In genomic region chr6:138026342-138026741, GRCh38 we compare ENCODE assay signal across 27 cellular contexts.
DNase-seq lines count a peak whose midpoint lies in the region; ATAC-seq, FAIRE-seq and TF ChIP-seq lines count a peak whose summit lies in the region.
"Had no signal": no experiment of that assay in that cellular context is flagged by ENCODE, and none has a peak within 500 bp of the region (broad histone marks: within the 10 kb centered on the region; RNA-seq: fewer than 3 reads in every experiment).

No MANE protein-coding gene starts in this region.

- H4K20me1 ChIP-seq in PC-9 (ENCODE audit: insufficient read depth) = no peaks in the 10 kb centered on the region
- H4K20me1 ChIP-seq: BLaER1 treated with 17β-estradiol and CSF1 and Interleukin-3, amounts not matched to agents 10 nM and 100 nM had no signal

- CTCF ChIA-PET in Panc1 (lab: Charles Lee) (no interaction called here), PC-9 (lab: Charles Lee) (no interaction called here)

- H3K27ac ChIP-seq in Panc1 (ENCODE audit: low read length) (peak overlapping the region; percentile 2; the same call in 1 of the 2 replicates), esophagus muscularis mucosa (replicated peaks in 1 of 4) (no peak overlapping the region), pancreas (peak overlapping the region in 2 of 4 donors; percentile 25 to 44), suprapubic skin (peak overlapping the region; percentile 86), PC-9 (no peak overlapping the region), right lobe of liver (no peak overlapping the region)
- H3K27ac ChIP-seq: A549; BLaER1 treated with 17β-estradiol and CSF1 and Interleukin-3, amounts not matched to agents 10 nM and 100 nM; GM23248 had no signal

- H3K4me2 ChIP-seq in PC-9 = no peak overlapping the region
- H3K4me2 ChIP-seq: A549; BLaER1 treated with 17β-estradiol and CSF1 and Interleukin-3, amounts not matched to agents 10 nM and 100 nM had no signal

- intact Hi-C loops in Panc1 (cut with micrococcal nuclease; ENCODE audit: unreplicated experiment) (no loop called here), esophagus muscularis mucosa (cut with DNase I) (no loop called here), pancreas (cut with DNase I) (no loop called here), PC-9 (cut with micrococcal nuclease; ENCODE audit: unreplicated experiment) (no loop called here), right lobe of liver (cut with DNase I) (no loop called here)

- no peaks in the 10 kb centered on the region for H3K79me2 ChIP-seq in PC-9 (ENCODE audit: low read depth)

- H3K4me1 ChIP-seq in Panc1 (ENCODE audit: control insufficient read depth, insufficient read depth, low read length) = no peaks in the 10 kb centered on the region
- peaks cover 0 to 25% (median 19%) of the 10 kb centered on the region in 4 donors for H3K4me1 ChIP-seq in esophagus muscularis mucosa
- H3K4me1 ChIP-seq in pancreas = peaks cover 0 to 6% (median 0%) of the 10 kb centered on the region in 3 donors
- peaks cover 27% of the 10 kb centered on the region for H3K4me1 ChIP-seq in suprapubic skin
- H3K4me1 ChIP-seq in PC-9 (replicated peaks; ENCODE audit: insufficient read depth) = peaks cover 13% of the 10 kb centered on the region
- no peaks in the 10 kb centered on the region for H3K4me1 ChIP-seq in right lobe of liver
- H3K4me1 ChIP-seq: A549; BE2C; BLaER1 treated with 17β-estradiol and CSF1 and Interleukin-3, amounts not matched to agents 10 nM and 100 nM had no signal

- H3K36me3 ChIP-seq in Panc1 (ENCODE audit: control insufficient read depth, insufficient read depth, low read length) (no peaks in the 10 kb centered on the region), esophagus muscularis mucosa (no peaks in the 10 kb centered on the region), pancreas (no peaks in the 10 kb centered on the region), suprapubic skin (no peaks in the 10 kb centered on the region), PC-9 (ENCODE audit: low read depth) (no peaks in the 10 kb centered on the region), right lobe of liver (no peaks in the 10 kb centered on the region)
- H3K36me3 ChIP-seq: BE2C; BLaER1 treated with 17β-estradiol and CSF1 and Interleukin-3, amounts not matched to agents 10 nM and 100 nM had no signal

- ATAC-seq in Panc1 (no peak), pancreas (peak in 3 of 4 donors; percentile 77 to 88 (median 84)), right lobe of liver (no peak)
- ATAC-seq: A549, GM12878 had no signal

- TF ChIP-seq EP300 in esophagus muscularis mucosa (IDR thresholded peaks at IDR 0.05) (no peak), suprapubic skin (IDR thresholded peaks at IDR 0.05) (no peak)

- no peak overlapping the region for H3K4me3 ChIP-seq in Panc1 (ENCODE audit: low read depth in 2 of 2, low read length in 2 of 2)
- no peak overlapping the region for H3K4me3 ChIP-seq in esophagus muscularis mucosa
- no peak overlapping the region for H3K4me3 ChIP-seq in pancreas
- no peak overlapping the region for H3K4me3 ChIP-seq in suprapubic skin
- H3K4me3 ChIP-seq in PC-9 = no peak overlapping the region
- no peak overlapping the region for H3K4me3 ChIP-seq in right lobe of liver
- H3K4me3 ChIP-seq: A549; BLaER1 treated with 17β-estradiol and CSF1 and Interleukin-3, amounts not matched to agents 10 nM and 100 nM; GM12878; GM23248 had no signal

- no peaks in the 10 kb centered on the region for H3K27me3 ChIP-seq in Panc1 (ENCODE audit: control insufficient read depth, insufficient read depth, low read length)
- H3K27me3 ChIP-seq in esophagus muscularis mucosa = no peaks in the 10 kb centered on the region
- H3K27me3 ChIP-seq in pancreas = no peaks in the 10 kb centered on the region
- no peaks in the 10 kb centered on the region for H3K27me3 ChIP-seq in suprapubic skin
- no peaks in the 10 kb centered on the region for H3K27me3 ChIP-seq in PC-9 (ENCODE audit: insufficient read depth, low read depth)
- no peaks in the 10 kb centered on the region for H3K27me3 ChIP-seq in right lobe of liver
- H3K27me3 ChIP-seq: BE2C; BLaER1 treated with 17β-estradiol and CSF1 and Interleukin-3, amounts not matched to agents 10 nM and 100 nM had no signal

- TF ChIP-seq CTCF in Panc1 (IDR thresholded peaks at IDR 0.05) = no peak
- TF ChIP-seq CTCF in esophagus muscularis mucosa (IDR thresholded peaks at IDR 0.05) = no peak
- TF ChIP-seq CTCF in pancreas (IDR thresholded peaks at IDR 0.05) = no peak
- TF ChIP-seq CTCF in suprapubic skin (IDR thresholded peaks at IDR 0.05) = no peak
- TF ChIP-seq CTCF in PC-9 (conservative IDR thresholded peaks at IDR 0.05) = no peak
- TF ChIP-seq CTCF in right lobe of liver (IDR thresholded peaks at IDR 0.05) = no peak

- DNase-seq in Panc1 (ENCODE audit: low read depth, low spot score) = no peak
- DNase-seq in esophagus muscularis mucosa (ENCODE audit: extremely low spot score) = peak; percentile 89
- peak in 2 of 6 donors; percentile 19 to 42 for DNase-seq in pancreas
- DNase-seq in suprapubic skin (ENCODE audit: low spot score in 2 of 2) = no peak
- no peak for DNase-seq in NCI-H2029 treated with DMSO at 0.1 percent for 48 hours (lab: John Stamatoyannopoulos, UW)
- no peak for DNase-seq in PC-9
- no peak for DNase-seq in right lobe of liver
- no peak for DNase-seq in UCSD-AML1 (lab: John Stamatoyannopoulos, UW; ENCODE audit: unreplicated experiment)
- DNase-seq: 8988T; ACHN; AML-193; BE2C; CD4-positive, alpha-beta T cell; CD8-positive, alpha-beta memory T cell; DMS 273 treated with DMSO at 0.1 percent for 48 hours; DMS79; EL; GDM1; GM23248; H7; HCEC 1CT had no signal

- no peak for FAIRE-seq in pancreas (lab: Jason Lieb, UNC)
- FAIRE-seq: A549, D721Med, GM12878, GM19239, H1 had no signal

- BruUV-seq in Panc1 (replicated peaks; lab: Mats Ljungman, UMichigan) (no TSS peak), PC-9 (replicated peaks; lab: Mats Ljungman, UMichigan) (no TSS peak)

- no peaks in the 10 kb centered on the region for H3F3A ChIP-seq in PC-9 (ENCODE audit: insufficient read depth, low read depth)

- no peak for TF ChIP-seq POLR2A in esophagus muscularis mucosa (IDR thresholded peaks at IDR 0.05; ENCODE audit: low read depth)
- no peak for TF ChIP-seq POLR2A in suprapubic skin (IDR thresholded peaks at IDR 0.05)
- no peak for TF ChIP-seq POLR2A in right lobe of liver (IDR thresholded peaks at IDR 0.05)

- no peaks in the 10 kb centered on the region for H3K9me2 ChIP-seq in PC-9 (ENCODE audit: insufficient read depth)

- H2AFZ ChIP-seq in PC-9 = no peak overlapping the region
- H2AFZ ChIP-seq: GM23248 had no signal

- POLR2A ChIA-PET in Panc1 (lab: Charles Lee) (no interaction called here), PC-9 (lab: Charles Lee; ENCODE audit: unreplicated experiment) (no interaction called here)

- H3K9me3 ChIP-seq in Panc1 (ENCODE audit: control insufficient read depth, insufficient read depth, low read depth, low read length) (no peaks in the 10 kb centered on the region), esophagus muscularis mucosa (no peaks in the 10 kb centered on the region), pancreas (no peaks in the 10 kb centered on the region), suprapubic skin (no peaks in the 10 kb centered on the region), PC-9 (ENCODE audit: insufficient read depth, low read depth) (no peaks in the 10 kb centered on the region), right lobe of liver (no peaks in the 10 kb centered on the region)
- H3K9me3 ChIP-seq: A549, BE2C had no signal

- in situ Hi-C loops in Panc1 (cut with HindIII; ENCODE audit: low pct_unique_long_range_greater_than_20kb, low sequenced_read_pairs) = no loop called here

- WGBS in esophagus muscularis mucosa = 79% methylated on average over 3 of the region's 3 CpGs
- 46 to 47% methylated on average over 3 of the region's 3 CpGs for WGBS in pancreas, 2 donors
- WGBS in suprapubic skin = 84% methylated on average over 3 of the region's 3 CpGs
- 80% methylated on average over 2 of the region's 3 CpGs for WGBS in right lobe of liver (ENCODE audit: insufficient coverage, low coverage, low lambda C conversion rate, missing lambda C conversion rate)

Comparison
In these comparisons a context has a peak if more than half of its experiments do, and no peak if none do; other contexts are left out.
1. ATAC-seq: peak in pancreas (3 of 4); none in Panc1 (single experiment) and right lobe of liver (0 of 4).
2. H3K27ac ChIP-seq: peak in Panc1 (single experiment) and suprapubic skin (single experiment); none in esophagus muscularis mucosa (0 of 4), PC-9 (single experiment) and right lobe of liver (0 of 3).